Comparison of ENCODE assay signal across 1 cellular context in the genomic region with DNA sequence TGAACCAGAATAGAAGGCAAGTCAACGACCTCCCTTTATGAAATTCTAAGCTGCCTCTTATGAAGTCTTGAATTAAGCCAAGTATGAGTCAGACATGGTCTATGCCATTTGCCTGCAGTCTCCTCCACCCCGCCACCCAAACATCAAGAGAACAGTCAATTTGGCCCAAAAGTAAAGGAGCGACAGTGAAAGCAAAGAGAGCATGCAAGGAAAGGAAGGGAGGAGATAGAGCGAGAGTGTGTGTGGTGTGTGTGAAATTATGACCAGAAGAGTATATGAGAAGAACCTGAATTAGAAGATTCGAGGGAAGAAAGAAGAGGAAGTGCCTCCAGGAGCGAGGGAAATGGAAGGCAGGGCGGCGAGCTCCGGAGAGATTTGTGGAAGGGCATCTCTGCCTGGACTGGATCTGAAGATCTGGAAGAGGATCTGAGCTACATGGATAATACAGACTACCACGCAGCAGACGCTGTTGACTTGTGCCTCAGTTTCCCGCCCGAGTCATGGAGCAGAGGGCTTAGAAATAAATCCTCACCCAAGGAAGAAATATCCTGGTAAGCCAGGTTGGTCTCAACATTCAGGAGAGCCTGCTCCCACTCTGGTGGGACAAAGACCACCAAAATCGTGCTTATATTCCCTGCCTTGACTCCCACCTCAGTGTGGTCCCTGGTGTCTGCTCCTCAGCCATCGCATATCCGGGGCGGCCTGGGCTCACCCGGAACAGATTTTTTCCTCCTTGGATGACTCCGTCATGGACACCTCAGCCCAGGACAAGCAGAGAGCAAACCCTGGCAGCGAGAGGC.
TF ChIP-seq lines count a peak whose summit lies in the region.

No MANE protein-coding gene starts in this region.

TF ChIP-seq in HepG2, 621 proteins besides CTCF, POLR2A, EP300 and RAD21 (continued from another document and continues in another):
- no peak for TF ChIP-seq THRA (CRISPR knock-in tag; IDR thresholded peaks at IDR 0.05; ENCODE audit: borderline replicate concordance)
- no peak for TF ChIP-seq PAF1 (CRISPR knock-in tag; IDR thresholded peaks at IDR 0.05)
- peak; percentile 70; the same call in 1 of the 2 replicates for TF ChIP-seq ZNF891 (CRISPR knock-in tag; IDR thresholded peaks at IDR 0.05)
- no peak for TF ChIP-seq ZNF660 (CRISPR knock-in tag; IDR thresholded peaks at IDR 0.05; ENCODE audit: borderline replicate concordance, low read depth)
- peak; percentile 31; the same call in 1 of the 2 replicates for TF ChIP-seq HOXA3 (CRISPR knock-in tag; IDR thresholded peaks at IDR 0.05)
- no peak for TF ChIP-seq ZFP36 (IDR thresholded peaks at IDR 0.05; ENCODE audit: borderline replicate concordance, low read depth, low read length, partially characterized antibody)
- no peak for TF ChIP-seq DNMT1 (CRISPR knock-in tag; IDR thresholded peaks at IDR 0.05)
- TF ChIP-seq, protein P1, sequence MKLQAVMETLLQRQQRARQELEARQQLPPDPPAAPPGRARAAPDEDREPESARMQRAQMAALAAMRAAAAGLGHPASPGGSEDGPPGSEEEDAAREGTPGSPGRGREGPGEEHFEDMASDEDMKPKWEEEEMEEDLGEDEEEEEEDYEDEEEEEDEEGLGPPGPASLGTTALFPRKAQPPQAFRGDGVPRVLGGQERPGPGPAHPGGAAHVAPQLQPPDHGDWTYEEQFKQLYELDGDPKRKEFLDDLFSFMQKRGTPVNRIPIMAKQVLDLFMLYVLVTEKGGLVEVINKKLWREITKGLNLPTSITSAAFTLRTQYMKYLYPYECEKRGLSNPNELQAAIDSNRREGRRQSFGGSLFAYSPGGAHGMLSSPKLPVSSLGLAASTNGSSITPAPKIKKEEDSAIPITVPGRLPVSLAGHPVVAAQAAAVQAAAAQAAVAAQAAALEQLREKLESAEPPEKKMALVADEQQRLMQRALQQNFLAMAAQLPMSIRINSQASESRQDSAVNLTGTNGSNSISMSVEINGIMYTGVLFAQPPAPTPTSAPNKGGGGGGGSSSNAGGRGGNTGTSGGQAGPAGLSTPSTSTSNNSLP (IDR thresholded peaks at IDR 0.05; ENCODE audit: low read depth, low read length): no peak
- no peak for TF ChIP-seq RBFOX2 (IDR thresholded peaks at IDR 0.05; ENCODE audit: low read depth, low read length)
- no peak for TF ChIP-seq ZSCAN31 (CRISPR knock-in tag; IDR thresholded peaks at IDR 0.05; ENCODE audit: low read depth)
- TF ChIP-seq SRY (CRISPR knock-in tag; IDR thresholded peaks at IDR 0.05): no peak
- TF ChIP-seq ZNF850 (CRISPR knock-in tag; conservative IDR thresholded peaks at IDR 0.05): no peak
- no peak for TF ChIP-seq ZSCAN29 (CRISPR knock-in tag; conservative IDR thresholded peaks at IDR 0.05)
- TF ChIP-seq ZNF143 (CRISPR knock-in tag; IDR thresholded peaks at IDR 0.05): 0 out of 2 replicates have a peak, but pooled peaks have one; percentile 12
- TF ChIP-seq, protein P2, sequence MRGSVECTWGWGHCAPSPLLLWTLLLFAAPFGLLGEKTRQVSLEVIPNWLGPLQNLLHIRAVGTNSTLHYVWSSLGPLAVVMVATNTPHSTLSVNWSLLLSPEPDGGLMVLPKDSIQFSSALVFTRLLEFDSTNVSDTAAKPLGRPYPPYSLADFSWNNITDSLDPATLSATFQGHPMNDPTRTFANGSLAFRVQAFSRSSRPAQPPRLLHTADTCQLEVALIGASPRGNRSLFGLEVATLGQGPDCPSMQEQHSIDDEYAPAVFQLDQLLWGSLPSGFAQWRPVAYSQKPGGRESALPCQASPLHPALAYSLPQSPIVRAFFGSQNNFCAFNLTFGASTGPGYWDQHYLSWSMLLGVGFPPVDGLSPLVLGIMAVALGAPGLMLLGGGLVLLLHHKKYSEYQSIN (CRISPR knock-in tag; IDR thresholded peaks at IDR 0.05; ENCODE audit: borderline replicate concordance): no peak
- TF ChIP-seq ZNF382 (CRISPR knock-in tag; IDR thresholded peaks at IDR 0.05; ENCODE audit: borderline replicate concordance): no peak
- no peak for TF ChIP-seq RBAK (CRISPR knock-in tag; IDR thresholded peaks at IDR 0.05)
- no peak for TF ChIP-seq POLR2AphosphoS2 (IDR thresholded peaks at IDR 0.05; ENCODE audit: low read depth, low read length)
- TF ChIP-seq ZNF20 (CRISPR knock-in tag; IDR thresholded peaks at IDR 0.05): no peak
- TF ChIP-seq SNAPC2 (CRISPR knock-in tag; IDR thresholded peaks at IDR 0.05): no peak
- TF ChIP-seq ZFP1 (CRISPR knock-in tag; IDR thresholded peaks at IDR 0.05): no peak
- TF ChIP-seq NFYC (CRISPR knock-in tag; IDR thresholded peaks at IDR 0.05): no peak
- peak; percentile 36; the same call in 1 of the 2 replicates for TF ChIP-seq FOXO1 (CRISPR knock-in tag; IDR thresholded peaks at IDR 0.05)
- no peak for TF ChIP-seq MBD4 (IDR thresholded peaks at IDR 0.05; ENCODE audit: borderline replicate concordance, low read length)
- no peak for TF ChIP-seq ZBTB2 (CRISPR knock-in tag; IDR thresholded peaks at IDR 0.05; ENCODE audit: low read depth)
- no peak; the same call in 1 of the 2 replicates for TF ChIP-seq ZNF263 (CRISPR knock-in tag; IDR thresholded peaks at IDR 0.05)
- TF ChIP-seq CBX5 (CRISPR knock-in tag; IDR thresholded peaks at IDR 0.05; ENCODE audit: borderline replicate concordance): no peak; the same call in 1 of the 2 replicates
- TF ChIP-seq ZNF30 (CRISPR knock-in tag; IDR thresholded peaks at IDR 0.05): no peak
- TF ChIP-seq, protein P3, sequence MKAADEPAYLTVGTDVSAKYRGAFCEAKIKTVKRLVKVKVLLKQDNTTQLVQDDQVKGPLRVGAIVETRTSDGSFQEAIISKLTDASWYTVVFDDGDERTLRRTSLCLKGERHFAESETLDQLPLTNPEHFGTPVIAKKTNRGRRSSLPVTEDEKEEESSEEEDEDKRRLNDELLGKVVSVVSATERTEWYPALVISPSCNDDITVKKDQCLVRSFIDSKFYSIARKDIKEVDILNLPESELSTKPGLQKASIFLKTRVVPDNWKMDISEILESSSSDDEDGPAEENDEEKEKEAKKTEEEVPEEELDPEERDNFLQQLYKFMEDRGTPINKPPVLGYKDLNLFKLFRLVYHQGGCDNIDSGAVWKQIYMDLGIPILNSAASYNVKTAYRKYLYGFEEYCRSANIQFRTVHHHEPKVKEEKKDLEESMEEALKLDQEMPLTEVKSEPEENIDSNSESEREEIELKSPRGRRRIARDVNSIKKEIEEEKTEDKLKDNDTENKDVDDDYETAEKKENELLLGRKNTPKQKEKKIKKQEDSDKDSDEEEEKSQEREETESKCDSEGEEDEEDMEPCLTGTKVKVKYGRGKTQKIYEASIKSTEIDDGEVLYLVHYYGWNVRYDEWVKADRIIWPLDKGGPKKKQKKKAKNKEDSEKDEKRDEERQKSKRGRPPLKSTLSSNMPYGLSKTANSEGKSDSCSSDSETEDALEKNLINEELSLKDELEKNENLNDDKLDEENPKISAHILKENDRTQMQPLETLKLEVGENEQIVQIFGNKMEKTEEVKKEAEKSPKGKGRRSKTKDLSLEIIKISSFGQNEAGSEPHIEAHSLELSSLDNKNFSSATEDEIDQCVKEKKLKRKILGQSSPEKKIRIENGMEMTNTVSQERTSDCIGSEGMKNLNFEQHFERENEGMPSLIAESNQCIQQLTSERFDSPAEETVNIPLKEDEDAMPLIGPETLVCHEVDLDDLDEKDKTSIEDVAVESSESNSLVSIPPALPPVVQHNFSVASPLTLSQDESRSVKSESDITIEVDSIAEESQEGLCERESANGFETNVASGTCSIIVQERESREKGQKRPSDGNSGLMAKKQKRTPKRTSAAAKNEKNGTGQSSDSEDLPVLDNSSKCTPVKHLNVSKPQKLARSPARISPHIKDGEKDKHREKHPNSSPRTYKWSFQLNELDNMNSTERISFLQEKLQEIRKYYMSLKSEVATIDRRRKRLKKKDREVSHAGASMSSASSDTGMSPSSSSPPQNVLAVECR (CRISPR knock-in tag; IDR thresholded peaks at IDR 0.05; ENCODE audit: borderline replicate concordance): no peak
- no peak for TF ChIP-seq SP140L (CRISPR knock-in tag; IDR thresholded peaks at IDR 0.05; ENCODE audit: borderline replicate concordance)
- TF ChIP-seq SYNCRIP (IDR thresholded peaks at IDR 0.05; ENCODE audit: insufficient read depth, low read depth, low read length): no peak
- TF ChIP-seq NFRKB (IDR thresholded peaks at IDR 0.05): no peak
- no peak for TF ChIP-seq HOXA5 (CRISPR knock-in tag; IDR thresholded peaks at IDR 0.05)
- TF ChIP-seq PITX1 (CRISPR knock-in tag; IDR thresholded peaks at IDR 0.05): 0 out of 2 replicates have a peak, but pooled peaks have one; percentile 11
- no peak for TF ChIP-seq PHF8 (CRISPR knock-in tag; IDR thresholded peaks at IDR 0.05)
- TF ChIP-seq RFX1 (IDR thresholded peaks at IDR 0.05): no peak
- no peak for TF ChIP-seq TSC22D2 (CRISPR knock-in tag; IDR thresholded peaks at IDR 0.05; ENCODE audit: borderline replicate concordance)
- no peak for TF ChIP-seq GFI1 (CRISPR knock-in tag; IDR thresholded peaks at IDR 0.05; ENCODE audit: borderline replicate concordance)
- no peak for TF ChIP-seq ZBTB43 (CRISPR knock-in tag; conservative IDR thresholded peaks at IDR 0.05)
- TF ChIP-seq NFE2L1 (CRISPR knock-in tag; IDR thresholded peaks at IDR 0.05; ENCODE audit: borderline replicate concordance): no peak
- TF ChIP-seq GLI4 (CRISPR knock-in tag; IDR thresholded peaks at IDR 0.05; ENCODE audit: borderline replicate concordance): 0 out of 2 replicates have a peak, but pooled peaks have one; percentile 7
- TF ChIP-seq HNRNPH1 (optimal IDR thresholded peaks at IDR 0.05; ENCODE audit: low read depth, low read length): no peak
- TF ChIP-seq ZNF33A (CRISPR knock-in tag; IDR thresholded peaks at IDR 0.05; ENCODE audit: borderline replicate concordance): no peak
- TF ChIP-seq PHF5A (CRISPR knock-in tag; IDR thresholded peaks at IDR 0.05; ENCODE audit: low read depth, unreplicated experiment): no peak
- 0 out of 2 replicates have a peak, but pooled peaks have one; percentile 3 for TF ChIP-seq ZNF766 (CRISPR knock-in tag; IDR thresholded peaks at IDR 0.05; ENCODE audit: borderline replicate concordance)
- TF ChIP-seq MXD4 (CRISPR knock-in tag; IDR thresholded peaks at IDR 0.05): no peak
- no peak for TF ChIP-seq ZNF75D (CRISPR knock-in tag; IDR thresholded peaks at IDR 0.05; ENCODE audit: borderline replicate concordance)
- TF ChIP-seq U2AF2 (IDR thresholded peaks at IDR 0.05; ENCODE audit: low read depth, low read length): no peak
- TF ChIP-seq TBL1XR1 (IDR thresholded peaks at IDR 0.05; ENCODE audit: borderline replicate concordance, low read length, partially characterized antibody): no peak
- no peak for TF ChIP-seq MED13 (CRISPR knock-in tag; IDR thresholded peaks at IDR 0.05)
- TF ChIP-seq, protein P4, sequence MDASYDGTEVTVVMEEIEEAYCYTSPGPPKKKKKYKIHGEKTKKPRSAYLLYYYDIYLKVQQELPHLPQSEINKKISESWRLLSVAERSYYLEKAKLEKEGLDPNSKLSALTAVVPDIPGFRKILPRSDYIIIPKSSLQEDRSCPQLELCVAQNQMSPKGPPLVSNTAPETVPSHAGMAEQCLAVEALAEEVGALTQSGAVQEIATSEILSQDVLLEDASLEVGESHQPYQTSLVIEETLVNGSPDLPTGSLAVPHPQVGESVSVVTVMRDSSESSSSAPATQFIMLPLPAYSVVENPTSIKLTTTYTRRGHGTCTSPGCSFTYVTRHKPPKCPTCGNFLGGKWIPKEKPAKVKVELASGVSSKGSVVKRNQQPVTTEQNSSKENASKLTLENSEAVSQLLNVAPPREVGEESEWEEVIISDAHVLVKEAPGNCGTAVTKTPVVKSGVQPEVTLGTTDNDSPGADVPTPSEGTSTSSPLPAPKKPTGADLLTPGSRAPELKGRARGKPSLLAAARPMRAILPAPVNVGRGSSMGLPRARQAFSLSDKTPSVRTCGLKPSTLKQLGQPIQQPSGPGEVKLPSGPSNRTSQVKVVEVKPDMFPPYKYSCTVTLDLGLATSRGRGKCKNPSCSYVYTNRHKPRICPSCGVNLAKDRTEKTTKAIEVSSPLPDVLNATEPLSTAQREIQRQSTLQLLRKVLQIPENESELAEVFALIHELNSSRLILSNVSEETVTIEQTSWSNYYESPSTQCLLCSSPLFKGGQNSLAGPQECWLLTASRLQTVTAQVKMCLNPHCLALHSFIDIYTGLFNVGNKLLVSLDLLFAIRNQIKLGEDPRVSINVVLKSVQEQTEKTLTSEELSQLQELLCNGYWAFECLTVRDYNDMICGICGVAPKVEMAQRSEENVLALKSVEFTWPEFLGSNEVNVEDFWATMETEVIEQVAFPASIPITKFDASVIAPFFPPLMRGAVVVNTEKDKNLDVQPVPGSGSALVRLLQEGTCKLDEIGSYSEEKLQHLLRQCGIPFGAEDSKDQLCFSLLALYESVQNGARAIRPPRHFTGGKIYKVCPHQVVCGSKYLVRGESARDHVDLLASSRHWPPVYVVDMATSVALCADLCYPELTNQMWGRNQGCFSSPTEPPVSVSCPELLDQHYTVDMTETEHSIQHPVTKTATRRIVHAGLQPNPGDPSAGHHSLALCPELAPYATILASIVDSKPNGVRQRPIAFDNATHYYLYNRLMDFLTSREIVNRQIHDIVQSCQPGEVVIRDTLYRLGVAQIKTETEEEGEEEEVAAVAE (CRISPR knock-in tag; IDR thresholded peaks at IDR 0.05; ENCODE audit: borderline replicate concordance): no peak
- TF ChIP-seq RAD51 (IDR thresholded peaks at IDR 0.05; ENCODE audit: borderline replicate concordance): no peak
- no peak; the same call in 1 of the 2 replicates for TF ChIP-seq ZNF451 (CRISPR knock-in tag; IDR thresholded peaks at IDR 0.05)
- TF ChIP-seq ZNF343 (CRISPR knock-in tag; IDR thresholded peaks at IDR 0.05): no peak
